In genomic region chr7:12529971-12530710, GRCh38 we compare ENCODE assay signal across 32 cellular contexts. TPM values are rescaled to one million over a fixed set of nuclear protein-coding genes. Genes with fewer than 3 reads are reported as not detected.
"Had no signal": no experiment of that assay in that cellular context is flagged by ENCODE, and none has a peak within 500 bp of the region (broad histone marks: within the 10 kb centered on the region; RNA-seq: fewer than 3 reads in every experiment).

No MANE protein-coding gene starts in this region.

- H3K9me3 Mint-ChIP-seq: activated CD4-positive, alpha-beta memory T cell treated with anti-CD3 and anti-CD28 coated beads for 36 hours; activated CD4-positive, alpha-beta T cell treated with anti-CD3 and anti-CD28 coated beads, Interleukin-2, amount 10 ng/mL, durations not matched to agents 24 days and 14 days; activated naive CD4-positive, alpha-beta T cell treated with anti-CD3 and anti-CD28 coated beads, Interleukin-2, amount 10 ng/mL, durations not matched to agents 7 days and 5 days; activated naive CD4-positive, alpha-beta T cell treated with anti-CD3 and anti-CD28 coated beads, Interleukin-2, amount 50 U/mL, for 72 hours; central memory CD8-positive, alpha-beta T cell; T-helper 2 cell treated with Interferon-gamma antibody and Interleukin-4, amounts not matched to agents 5 μg/mL and 100 μg/mL, for 36 hours had no signal

- DNase-seq: activated CD4-positive, alpha-beta memory T cell treated with anti-CD3 and anti-CD28 coated beads for 36 hours; activated CD4-positive, alpha-beta T cell treated with anti-CD3 and anti-CD28 coated beads for 36 hours; activated CD4-positive, alpha-beta T cell treated with anti-CD3 and anti-CD28 coated beads, Interleukin-2, amount 10 ng/mL, durations not matched to agents 24 days and 14 days; activated CD4-positive, CD25-positive, alpha-beta regulatory T cell; activated CD4-positive, CD25-positive, alpha-beta regulatory T cell treated with anti-CD3 and anti-CD28 coated beads, Interleukin-2, amount 50 U/mL, for 72 hours; activated CD8-positive, alpha-beta memory T cell treated with anti-CD3 and anti-CD28 coated beads, Interleukin-2, amount 10 ng/mL, durations not matched to agents 7 days and 5 days; activated CD8-positive, alpha-beta memory T cell treated with anti-CD3 and anti-CD28 coated beads, Interleukin-2, amount 50 U/mL, for 4 hours; activated CD8-positive, alpha-beta T cell treated with anti-CD3 and anti-CD28 coated beads, Interleukin-2, amount 10 ng/mL, durations not matched to agents 7 days and 5 days; activated gamma-delta T cell; activated naive CD4-positive, alpha-beta T cell; activated naive CD4-positive, alpha-beta T cell treated with anti-CD3 and anti-CD28 coated beads, Interleukin-2, amount 10 ng/mL, durations not matched to agents 7 days and 5 days; activated T-cell treated with anti-CD3 and anti-CD28 coated beads, Interleukin-2, amount 50 U/mL, for 1 hour; activated T-cell treated with anti-CD3 and anti-CD28 coated beads, Interleukin-2, amount 50 U/mL, for 48 hours; amniotic stem cell; anterior cingulate cortex; brain microvascular endothelial cell; dorsolateral prefrontal cortex; effector memory CD4-positive, alpha-beta T cell; endodermal cell; foreskin fibroblast; head of caudate nucleus; T-helper 1 cell; T-helper 17 cell; T1000; WERI-Rb-1 had no signal

- H3K4me1 Mint-ChIP-seq: activated CD4-positive, alpha-beta T cell treated with anti-CD3 and anti-CD28 coated beads for 36 hours; activated CD4-positive, alpha-beta T cell treated with anti-CD3 and anti-CD28 coated beads, Interleukin-2, amount 10 ng/mL, durations not matched to agents 24 days and 14 days; activated CD8-positive, alpha-beta memory T cell treated with anti-CD3 and anti-CD28 coated beads, Interleukin-2, amount 10 ng/mL, durations not matched to agents 7 days and 5 days; activated naive CD4-positive, alpha-beta T cell treated with anti-CD3 and anti-CD28 coated beads, Interleukin-2, amount 10 ng/mL, durations not matched to agents 7 days and 5 days; central memory CD8-positive, alpha-beta T cell; T-helper 17 cell had no signal

- H3K36me3 Mint-ChIP-seq: activated CD4-positive, alpha-beta memory T cell treated with anti-CD3 and anti-CD28 coated beads for 36 hours; activated CD8-positive, alpha-beta memory T cell treated with anti-CD3 and anti-CD28 coated beads, Interleukin-2, amount 10 ng/mL, durations not matched to agents 7 days and 5 days; activated naive CD4-positive, alpha-beta T cell treated with anti-CD3 and anti-CD28 coated beads, Interleukin-2, amount 10 ng/mL, durations not matched to agents 7 days and 5 days; activated naive CD4-positive, alpha-beta T cell treated with anti-CD3 and anti-CD28 coated beads, Interleukin-2, amount 50 U/mL, for 72 hours had no signal

- H3K27me3 Mint-ChIP-seq: activated CD8-positive, alpha-beta memory T cell treated with anti-CD3 and anti-CD28 coated beads, Interleukin-2, amount 10 ng/mL, durations not matched to agents 7 days and 5 days; activated naive CD4-positive, alpha-beta T cell treated with anti-CD3 and anti-CD28 coated beads, Interleukin-2, amount 10 ng/mL, durations not matched to agents 7 days and 5 days; dendritic cell treated with granulocyte-macrophage colony-stimulating factor and Interleukin-4, amounts not matched to agents 40 ng/mL and 50 ng/mL, for 4 days had no signal

- ATAC-seq: activated CD4-positive, alpha-beta T cell treated with anti-CD3 and anti-CD28 coated beads for 36 hours; activated CD8-positive, alpha-beta memory T cell treated with anti-CD3 and anti-CD28 coated beads, Interleukin-2, amount 10 ng/mL, durations not matched to agents 7 days and 5 days; activated CD8-positive, alpha-beta T cell treated with anti-CD3 and anti-CD28 coated beads, Interleukin-2, amount 10 ng/mL, durations not matched to agents 7 days and 5 days; activated naive CD4-positive, alpha-beta T cell treated with anti-CD3 and anti-CD28 coated beads, Interleukin-2, amount 50 U/mL, for 72 hours; esophagus mucosa; T-helper 17 cell had no signal

- H3K27me3 ChIP-seq: brain microvascular endothelial cell had no signal

- H3K36me3 ChIP-seq: brain microvascular endothelial cell, WERI-Rb-1 had no signal

- H3K4me3 Mint-ChIP-seq: activated CD4-positive, alpha-beta memory T cell treated with anti-CD3 and anti-CD28 coated beads for 36 hours; activated CD4-positive, alpha-beta T cell treated with anti-CD3 and anti-CD28 coated beads for 36 hours; activated CD4-positive, alpha-beta T cell treated with anti-CD3 and anti-CD28 coated beads, Interleukin-2, amount 10 ng/mL, durations not matched to agents 24 days and 14 days; activated CD8-positive, alpha-beta memory T cell treated with anti-CD3 and anti-CD28 coated beads, Interleukin-2, amount 10 ng/mL, durations not matched to agents 7 days and 5 days; activated CD8-positive, alpha-beta T cell treated with anti-CD3 and anti-CD28 coated beads, Interleukin-2, amount 10 ng/mL, durations not matched to agents 7 days and 5 days; activated naive CD4-positive, alpha-beta T cell treated with anti-CD3 and anti-CD28 coated beads, Interleukin-2, amount 10 ng/mL, durations not matched to agents 7 days and 5 days; central memory CD8-positive, alpha-beta T cell; dendritic cell treated with granulocyte-macrophage colony-stimulating factor and Interleukin-4, amounts not matched to agents 40 ng/mL and 50 ng/mL, for 4 days; endodermal cell; T-helper 17 cell; T-helper 2 cell treated with Interferon-gamma antibody and Interleukin-4, amounts not matched to agents 5 μg/mL and 100 μg/mL, for 36 hours had no signal

- H3K4me3 ChIP-seq: coronary artery, dorsolateral prefrontal cortex had no signal

- H3K27ac Mint-ChIP-seq: activated CD4-positive, alpha-beta memory T cell treated with anti-CD3 and anti-CD28 coated beads for 36 hours; activated CD4-positive, alpha-beta T cell treated with anti-CD3 and anti-CD28 coated beads for 36 hours; activated CD4-positive, alpha-beta T cell treated with anti-CD3 and anti-CD28 coated beads, Interleukin-2, amount 10 ng/mL, durations not matched to agents 24 days and 14 days; activated CD8-positive, alpha-beta memory T cell treated with anti-CD3 and anti-CD28 coated beads, Interleukin-2, amount 10 ng/mL, durations not matched to agents 7 days and 5 days; activated CD8-positive, alpha-beta T cell treated with anti-CD3 and anti-CD28 coated beads, Interleukin-2, amount 10 ng/mL, durations not matched to agents 7 days and 5 days; activated naive CD4-positive, alpha-beta T cell treated with anti-CD3 and anti-CD28 coated beads, Interleukin-2, amount 10 ng/mL, durations not matched to agents 7 days and 5 days; activated naive CD4-positive, alpha-beta T cell treated with anti-CD3 and anti-CD28 coated beads, Interleukin-2, amount 50 U/mL, for 72 hours; dendritic cell treated with granulocyte-macrophage colony-stimulating factor and Interleukin-4, amounts not matched to agents 40 ng/mL and 50 ng/mL, for 4 days; endodermal cell; T-helper 17 cell; T-helper 2 cell treated with Interferon-gamma antibody and Interleukin-4, amounts not matched to agents 5 μg/mL and 100 μg/mL, for 36 hours had no signal

- H3K27ac ChIP-seq: brain microvascular endothelial cell, coronary artery, dorsolateral prefrontal cortex, WERI-Rb-1 had no signal

RNA-seq across cellular contexts. Expression of gene SCIN, which starts 40.4 kb away (rescaled TPM):
- total RNA-seq: activated CD4-positive, alpha-beta T cell treated with anti-CD3 and anti-CD28 coated beads, Interleukin-2, amount 10 ng/mL, durations not matched to agents 24 days and 14 days; cardiac septum had no signal
